ENCODE assay signal across 31 cellular contexts in genomic region chr5:180609817-180610550, GRCh38. TPM values are rescaled to one million over a fixed set of nuclear protein-coding genes. Genes with fewer than 3 reads are reported as not detected.
DNase-seq lines count a peak whose midpoint lies in the region; ATAC-seq and TF ChIP-seq lines count a peak whose summit lies in the region.
"Had no signal": no experiment of that assay in that cellular context is flagged by ENCODE, and none has a peak within 500 bp of the region (broad histone marks: within the 10 kb centered on the region; RNA-seq: fewer than 3 reads in every experiment).

No MANE protein-coding gene starts in this region.

- peaks cover 18% of the 10 kb centered on the region for H3K4me1 Mint-ChIP-seq in endothelial cell (ENCODE audit: unreplicated experiment)
- H3K4me1 Mint-ChIP-seq: CD14-positive monocyte had no signal

- intact Hi-C loops in Right ventricle myocardium inferior (cut with DNase I): no loop called here
- intact Hi-C loops in left cardiac atrium (cut with DNase I): no loop called here
- intact Hi-C loops in right cardiac atrium (cut with DNase I): no loop called here
- intact Hi-C loops in cardiac septum (cut with DNase I): no loop called here

- no peaks in the 10 kb centered on the region for H3K9me3 Mint-ChIP-seq in endothelial cell (ENCODE audit: unreplicated experiment)
- H3K9me3 Mint-ChIP-seq: CD14-positive monocyte; CD4-positive, alpha-beta memory T cell; CD4-positive, CD25-positive, alpha-beta regulatory T cell; CD8-positive, alpha-beta memory T cell had no signal

- no peaks in the 10 kb centered on the region for H3K36me3 ChIP-seq in osteoblast (ENCODE audit: insufficient read depth, low read length)
- H3K36me3 ChIP-seq: BE2C, BLaER1 had no signal

- H2AFZ ChIP-seq in osteoblast (ENCODE audit: low read length): no peak overlapping the region

- no peaks in the 10 kb centered on the region for H3K27me3 ChIP-seq in right cardiac atrium (ENCODE audit: control insufficient read depth, insufficient read depth)
- H3K27me3 ChIP-seq in osteoblast (ENCODE audit: insufficient read depth, low read length): no peaks in the 10 kb centered on the region
- H3K27me3 ChIP-seq: BE2C, BLaER1 had no signal

- DNase-seq in Right ventricle myocardium inferior (ENCODE audit: missing footprints) (peak; percentile 46), left cardiac atrium (no peak), right cardiac atrium (peak; percentile 6 to 30 (median 8)), cardiac septum (ENCODE audit: low spot score) (no peak), endothelial cell (ENCODE audit: low spot score) (no peak), osteoblast (ENCODE audit: insufficient read length, low spot score, missing footprints) (peak; percentile 82), T-helper 1 cell (no peak)
- DNase-seq: ACHN; BE2C; C1 segment of cervical spinal cord; CD4-positive, alpha-beta memory T cell; CD4-positive, CD25-positive, alpha-beta regulatory T cell; CD8-positive, alpha-beta memory T cell; COR-L47; DMS 273 treated with DMSO at 0.1 percent for 48 hours; DMS153; DMS53; DMS79; DND-41; EL; GDM1 had no signal

- H3K4me3 ChIP-seq in right cardiac atrium (ENCODE audit: low read length) (no peak overlapping the region), osteoblast (ENCODE audit: insufficient read depth, low read length) (no peak overlapping the region)
- H3K4me3 ChIP-seq: A549, BLaER1, GM12878 had no signal

- no peak overlapping the region for H3K4me2 ChIP-seq in osteoblast (ENCODE audit: insufficient read depth, low read length)
- H3K4me2 ChIP-seq: A549, BLaER1 had no signal

- no peaks in the 10 kb centered on the region for H4K20me1 ChIP-seq in osteoblast (ENCODE audit: insufficient read depth, low read length)
- H4K20me1 ChIP-seq: BLaER1 had no signal

- ATAC-seq in Right ventricle myocardium inferior (peak; percentile 21), left cardiac atrium (no peak), right cardiac atrium (peak in 1 of 2 donors; percentile 13), GM21526 (IDR thresholded peaks at IDR 0.05; ENCODE audit: low FRiP score, unreplicated experiment) (no peak)
- ATAC-seq: A549, GM12878 had no signal

- no peaks in the 10 kb centered on the region for H3K79me2 ChIP-seq in osteoblast (ENCODE audit: insufficient read depth, low read length)

- 79% methylated on average over 23 of the region's 23 CpGs for WGBS in right cardiac atrium

- no peaks in the 10 kb centered on the region for H3K9me3 ChIP-seq in right cardiac atrium (ENCODE audit: control insufficient read depth, low read length)
- H3K9me3 ChIP-seq in osteoblast (ENCODE audit: low read depth, low read length): no peaks in the 10 kb centered on the region
- H3K9me3 ChIP-seq: A549, BE2C, BLaER1 had no signal

- TF ChIP-seq CTCF in endothelial cell (IDR thresholded peaks at IDR 0.05; ENCODE audit: unreplicated experiment) (no peak), osteoblast (IDR thresholded peaks at IDR 0.05; ENCODE audit: extremely low read depth, low read depth, low read length) (no peak)

- peaks cover 27% of the 10 kb centered on the region for H3K27me3 Mint-ChIP-seq in endothelial cell (ENCODE audit: unreplicated experiment)
- H3K27me3 Mint-ChIP-seq: CD4-positive, CD25-positive, alpha-beta regulatory T cell; CD8-positive, alpha-beta memory T cell had no signal

- H3K36me3 Mint-ChIP-seq in endothelial cell (ENCODE audit: low read depth, unreplicated experiment): peaks cover 48% of the 10 kb centered on the region
- H3K36me3 Mint-ChIP-seq: CD14-positive monocyte; CD4-positive, alpha-beta memory T cell; CD4-positive, CD25-positive, alpha-beta regulatory T cell had no signal

- no peak overlapping the region for H3K27ac ChIP-seq in right cardiac atrium (ENCODE audit: low read length)
- no peak overlapping the region for H3K27ac ChIP-seq in osteoblast (ENCODE audit: low read depth, low read length)
- H3K27ac ChIP-seq: 22Rv1, A549, BLaER1 had no signal

- no peaks in the 10 kb centered on the region for H3K4me1 ChIP-seq in right cardiac atrium (ENCODE audit: control insufficient read depth, insufficient read depth, low read length)
- no peaks in the 10 kb centered on the region for H3K4me1 ChIP-seq in osteoblast (ENCODE audit: insufficient read depth, low read length)
- H3K4me1 ChIP-seq: A549, BE2C, BLaER1 had no signal

- peak overlapping the region; percentile 51 for H3K4me3 Mint-ChIP-seq in endothelial cell (ENCODE audit: unreplicated experiment)
- H3K4me3 Mint-ChIP-seq: CD14-positive monocyte; CD4-positive, alpha-beta memory T cell; CD4-positive, CD25-positive, alpha-beta regulatory T cell; CD8-positive, alpha-beta memory T cell had no signal

- H3K27ac Mint-ChIP-seq in endothelial cell (ENCODE audit: unreplicated experiment): peak overlapping the region; percentile 13
- H3K27ac Mint-ChIP-seq: CD14-positive monocyte; CD4-positive, alpha-beta memory T cell; CD4-positive, CD25-positive, alpha-beta regulatory T cell had no signal

RNA-seq across cellular contexts. Expression of gene SCGB3A1, which starts 18.7 kb away (rescaled TPM):
- not detected for total RNA-seq in Right ventricle myocardium inferior
- not detected for total RNA-seq in left cardiac atrium
- total RNA-seq in right cardiac atrium: not detected
- not detected for polyA plus RNA-seq in right cardiac atrium
- not detected for total RNA-seq in cardiac septum
- total RNA-seq in endothelial cell (ENCODE audit: unreplicated experiment): 5.4 TPM
- not detected in 2 replicates for total RNA-seq in osteoblast
- total RNA-seq: A172; CD4-positive, alpha-beta memory T cell; CD4-positive, CD25-positive, alpha-beta regulatory T cell; Daoy; G401 had no signal
- polyA plus RNA-seq: A549; AG04450; CD4-positive, alpha-beta memory T cell; GM12878 had no signal

RNA-seq across cellular contexts. Expression of gene FLT4, which starts 39.4 kb away (rescaled TPM):
- total RNA-seq in Right ventricle myocardium inferior (5.5 TPM), left cardiac atrium (1 to 10 TPM; 5.6 to 8.2 TPM), right cardiac atrium (1 to 10 TPM; 2.0 to 3.3 (median 3.3) TPM), cardiac septum (5.8 TPM), endothelial cell (ENCODE audit: unreplicated experiment) (541 TPM), osteoblast (not detected in 2 replicates)
- 4.8 TPM for polyA plus RNA-seq in right cardiac atrium
- total RNA-seq: GM12878 had no signal
- polyA plus RNA-seq: AG04450, CD14-positive monocyte had no signal

Comparison
In these comparisons a context has a peak if more than half of its experiments do, and no peak if none do; other contexts are left out.
1. DNase-seq: peak in Right ventricle myocardium inferior (single experiment), right cardiac atrium (3 of 3) and osteoblast (single experiment); none in left cardiac atrium (single experiment), cardiac septum (single experiment), endothelial cell (single experiment) and T-helper 1 cell (0 of 5).
2. RNA of gene FLT4, which starts 39.4 kb away (total RNA-seq): 541 TPM in endothelial cell (single experiment); 5.6 to 8.2 TPM in left cardiac atrium, 5.8 TPM in cardiac septum (single experiment), 5.5 TPM in Right ventricle myocardium inferior (single experiment), 2.0 to 3.3 TPM in right cardiac atrium and not detected in osteoblast; every median in the first group is over 10 times any median in the second.